In the genomic region with DNA sequence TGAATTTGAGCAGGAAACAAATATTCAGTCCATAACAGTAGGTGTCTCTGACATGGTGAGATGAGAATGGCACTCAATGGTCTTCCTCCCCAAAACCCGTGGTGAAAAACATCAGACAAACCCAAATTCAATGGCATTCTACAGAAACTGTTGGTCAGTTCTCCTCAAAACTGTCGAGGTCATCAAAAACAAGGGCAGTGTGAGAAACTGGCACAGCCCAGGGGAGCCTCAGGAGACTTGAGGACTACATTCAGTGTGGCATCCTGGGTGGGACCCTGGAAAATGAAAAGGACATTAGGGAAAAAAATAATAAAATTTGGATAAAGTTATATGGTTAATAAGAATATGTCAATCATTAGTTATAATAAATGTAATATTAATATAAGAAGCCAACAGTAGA, we compare ENCODE assay signal across 32 cellular contexts. TPM values are rescaled to one million over a fixed set of nuclear protein-coding genes. Genes with fewer than 3 reads are reported as not detected.
"Had no signal": no experiment of that assay in that cellular context is flagged by ENCODE, and none has a peak within 500 bp of the region (broad histone marks: within the 10 kb centered on the region; RNA-seq: fewer than 3 reads in every experiment).

No MANE protein-coding gene starts in this region.

- H3K9me3 ChIP-seq: esophagus squamous epithelium, gastrocnemius medialis, left lung had no signal

- H3K4me3 ChIP-seq: coronary artery, dorsolateral prefrontal cortex, esophagus squamous epithelium, gastrocnemius medialis, heart right ventricle, left lung, lung had no signal

- DNase-seq: dermis blood vessel endothelial cell; dorsolateral prefrontal cortex; effector CD4-positive, alpha-beta T cell; effector memory CD8-positive, alpha-beta T cell; endodermal cell; erythroblast; esophagus squamous epithelium; foreskin fibroblast; foreskin melanocyte; gastrocnemius medialis; glutamatergic neuron; head of caudate nucleus; heart right ventricle; hippocampal formation; left cardiac atrium; left lung; left ventricle myocardium superior; mammary epithelial cell; mesendoderm; midbrain; naive thymus-derived CD4-positive, alpha-beta T cell had no signal

- H3K27me3 ChIP-seq: gastrocnemius medialis had no signal

- H3K36me3 ChIP-seq: esophagus squamous epithelium, gastrocnemius medialis, heart right ventricle, left lung had no signal

- H3K27ac ChIP-seq: coronary artery, dorsolateral prefrontal cortex, epithelial cell of prostate, esophagus squamous epithelium, gastrocnemius medialis, heart right ventricle, left lung had no signal

- FAIRE-seq: colon, endometrium, islet of Langerhans, keratinocyte had no signal

- ATAC-seq: effector memory CD8-positive, alpha-beta T cell; esophagus mucosa; gastrocnemius medialis; heart right ventricle; left cardiac atrium; left lung; left ventricle myocardium superior; naive thymus-derived CD4-positive, alpha-beta T cell had no signal

- H3K4me1 ChIP-seq: esophagus squamous epithelium, gastrocnemius medialis, heart right ventricle, left lung had no signal

RNA-seq across cellular contexts. Expression of a gene that starts 40.6 kb away (rescaled TPM):
- total RNA-seq: dermis blood vessel endothelial cell; glomerular endothelial cell; kidney epithelial cell; mammary epithelial cell; mononuclear cell; naive thymus-derived CD4-positive, alpha-beta T cell had no signal
- polyA plus RNA-seq: keratinocyte; mammary epithelial cell; naive thymus-derived CD4-positive, alpha-beta T cell had no signal
